ENCODE assay signal across 8 cellular contexts in genomic region chr14:21104448-21105060, GRCh38. TPM values are rescaled to one million over a fixed set of nuclear protein-coding genes. Genes with fewer than 3 reads are reported as not detected.
DNase-seq lines count a peak whose midpoint lies in the region; ATAC-seq and TF ChIP-seq lines count a peak whose summit lies in the region.

No MANE protein-coding gene starts in this region.

- no peaks in the 10 kb centered on the region for H3K36me3 Mint-ChIP-seq in activated CD4-positive, alpha-beta T cell treated with anti-CD3 and anti-CD28 coated beads for 36 hours (ENCODE audit: low read depth)

- H3K36me3 ChIP-seq in ACC112 (ENCODE audit: insufficient read depth, low read length): no peaks in the 10 kb centered on the region
- no peaks in the 10 kb centered on the region for H3K36me3 ChIP-seq in liver (ENCODE audit: control insufficient read depth in 4 of 4, insufficient read depth in 3 of 4, low read depth in 1 of 4, low read length in 3 of 4)

- peak; percentile 86 for DNase-seq in NCI-H345 (lab: John Stamatoyannopoulos, UW)
- DNase-seq in activated CD4-positive, alpha-beta T cell treated with anti-CD3 and anti-CD28 coated beads for 36 hours: peak; percentile 85
- DNase-seq in dorsolateral prefrontal cortex: peak; percentile 65 to 88 (median 83)
- DNase-seq in stimulated activated CD4-positive, alpha-beta T cell treated with anti-CD3 and anti-CD28 coated beads, Interleukin-2, amount 100 ng/mL, for 48 hours: peak; percentile 48 to 61

- H3K9me3 Mint-ChIP-seq in activated CD4-positive, alpha-beta T cell treated with anti-CD3 and anti-CD28 coated beads for 36 hours (ENCODE audit: low read depth): no peaks in the 10 kb centered on the region

- POLR2A ChIA-PET in activated CD4-positive, alpha-beta T cell treated with anti-CD3 and anti-CD28 coated beads for 36 hours (lab: Charles Lee): interaction anchor here (0.8 to 1.6 kb wide), 6 partner anchors 12 to 352 kb away, joined by 3 to 14 read pairs (median 4); partner anchors contain the start of gene CHD8

- peak overlapping the region; percentile 83 for H3K4me3 Mint-ChIP-seq in activated CD4-positive, alpha-beta T cell treated with anti-CD3 and anti-CD28 coated beads for 36 hours

- H3K9ac ChIP-seq in liver (ENCODE audit: low read depth in 1 of 2, low read length in 2 of 2): peak overlapping the region; percentile 75 to 80

- TF ChIP-seq RAD21 in liver (IDR thresholded peaks at IDR 0.05): peak; percentile 96 to 97

- peak overlapping the region; percentile 87 for H2AFZ ChIP-seq in ACC112 (ENCODE audit: low read length, unreplicated experiment)

- H3K4me3 ChIP-seq in ACC112 (ENCODE audit: low read depth, low read length): peak overlapping the region; percentile 82
- peak overlapping the region; percentile 57 to 93 (median 79) for H3K4me3 ChIP-seq in dorsolateral prefrontal cortex
- peak overlapping the region; percentile 42 to 60 (median 59) for H3K4me3 ChIP-seq in liver (ENCODE audit: low read depth in 1 of 3, low read length in 3 of 3)

- peak; percentile 29 for ATAC-seq in GM18519 (IDR thresholded peaks at IDR 0.05; ENCODE audit: low FRiP score, unreplicated experiment)
- peak; percentile 37 for ATAC-seq in HG03196 (IDR thresholded peaks at IDR 0.05; ENCODE audit: unreplicated experiment)
- peak; percentile 55 for ATAC-seq in activated CD4-positive, alpha-beta T cell treated with anti-CD3 and anti-CD28 coated beads for 36 hours

- H3K27ac ChIP-seq in ACC112 (ENCODE audit: low read depth, low read length): peak overlapping the region; percentile 92
- peak overlapping the region; percentile 90 to 100 (median 99) for H3K27ac ChIP-seq in dorsolateral prefrontal cortex
- H3K27ac ChIP-seq in liver (ENCODE audit: low read depth in 1 of 2, low read length in 2 of 2): peak overlapping the region; percentile 94 to 97

- WGBS in liver: 3% methylated on average over 8 of the region's 8 CpGs

- H3K9me3 ChIP-seq in liver (ENCODE audit: control insufficient read depth in 4 of 4, low read length in 3 of 4): no peaks in the 10 kb centered on the region

- CTCF ChIA-PET in activated CD4-positive, alpha-beta T cell treated with anti-CD3 and anti-CD28 coated beads for 36 hours (lab: Charles Lee): interaction anchor here (0.5 to 6.1 kb wide), 36 partner anchors 9 to 771 kb away, joined by 3 to 111 read pairs (median 4); partner anchors contain the start of genes ARHGEF40, RNASE4 and SLC39A2

- H3K27me3 Mint-ChIP-seq in activated CD4-positive, alpha-beta T cell treated with anti-CD3 and anti-CD28 coated beads for 36 hours: no peaks in the 10 kb centered on the region

- H3K27me3 ChIP-seq in ACC112 (ENCODE audit: insufficient read depth, low read length): no peaks in the 10 kb centered on the region
- no peaks in the 10 kb centered on the region for H3K27me3 ChIP-seq in dorsolateral prefrontal cortex
- no peaks in the 10 kb centered on the region for H3K27me3 ChIP-seq in liver (ENCODE audit: control insufficient read depth in 4 of 4, insufficient read depth in 4 of 4, low read length in 3 of 4)

- TF ChIP-seq CTCF in dorsolateral prefrontal cortex (IDR thresholded peaks at IDR 0.05 in 54 of 56, conservative IDR thresholded peaks at IDR 0.05 in 2 of 56; ENCODE audit: low read depth in 1 of 56, partially characterized antibody in 56 of 56): peak; percentile 74 to 99 (median 96)
- TF ChIP-seq CTCF in liver (IDR thresholded peaks at IDR 0.05; ENCODE audit: low read depth, low read length, missing input control): peak; percentile 91

- H3K4me1 ChIP-seq in ACC112 (ENCODE audit: control insufficient read depth, insufficient read depth, low read length, unreplicated experiment) (peaks cover 50% of the 10 kb centered on the region), liver (ENCODE audit: control insufficient read depth in 4 of 4, insufficient read depth in 4 of 4, low read length in 3 of 4) (peaks cover 7 to 48% (median 41%) of the 10 kb centered on the region in 4 donors)

- H3K4me1 Mint-ChIP-seq in activated CD4-positive, alpha-beta T cell treated with anti-CD3 and anti-CD28 coated beads for 36 hours: peaks cover 38% of the 10 kb centered on the region

- intact Hi-C loops in activated CD4-positive, alpha-beta T cell treated with anti-CD3 and anti-CD28 coated beads for 36 hours (cut with DNase I, micrococcal nuclease): loop anchor here (1.0 to 5.0 kb wide), 10 partner anchors 12 to 647 kb away; partner anchors contain the start of genes APEX1 (in 1 of the 2), CHD8 (in 1 of the 2), HNRNPC (in 1 of the 2) and METTL17 (in 1 of the 2)
- intact Hi-C loops in dorsolateral prefrontal cortex (cut with DNase I): loop anchor here (1.0 to 10.0 kb wide), 4 partner anchors 35 to 407 kb away; no protein-coding TSS in a partner anchor

- H3K27ac Mint-ChIP-seq in activated CD4-positive, alpha-beta T cell treated with anti-CD3 and anti-CD28 coated beads for 36 hours: peak overlapping the region; percentile 98

- no peaks in the 10 kb centered on the region for H3K79me2 ChIP-seq in ACC112 (ENCODE audit: control insufficient read depth, insufficient read depth, low read length, unreplicated experiment)

TF ChIP-seq in liver, 16 proteins besides CTCF, POLR2A, EP300 and RAD21:
- TF ChIP-seq GABPA (IDR thresholded peaks at IDR 0.05 in 1 of 2, conservative IDR thresholded peaks at IDR 0.05 in 1 of 2) (peak in 1 of 2 donors; percentile 1), ATF3 (IDR thresholded peaks at IDR 0.05) (no peak), NR2F2 (IDR thresholded peaks at IDR 0.05) (peak; percentile 54), FOXA1 (IDR thresholded peaks at IDR 0.05) (no peak), RXRA (IDR thresholded peaks at IDR 0.05) (no peak), SP1 (IDR thresholded peaks at IDR 0.05) (peak; percentile 6)

RNA-seq across cellular contexts. Expression of gene TMEM253, which starts 3.7 kb away (rescaled TPM):
- under 1 TPM in 1 of 2 experiments, not detected in 1; 0.44 TPM for total RNA-seq in activated CD4-positive, alpha-beta T cell treated with anti-CD3 and anti-CD28 coated beads for 36 hours
- total RNA-seq in dorsolateral prefrontal cortex: 1 to 10 TPM in 14 of 120 experiments, under 1 TPM in 40, not detected in 66; 0.30 to 5.4 (median 0.64) TPM
- total RNA-seq in liver: under 1 TPM; 0.19 to 0.25 TPM
- polyA plus RNA-seq in liver: under 1 TPM in 1 of 2 donors, not detected in 1; 0.14 TPM

RNA-seq across cellular contexts. Expression of gene ZNF219, which starts 6.1 kb away (rescaled TPM):
- 10 to 100 TPM in 1 of 2 experiments, 1 to 10 TPM in 1; 9.6 to 10.8 TPM for total RNA-seq in activated CD4-positive, alpha-beta T cell treated with anti-CD3 and anti-CD28 coated beads for 36 hours
- 10 to 100 TPM; 12.5 to 59.8 (median 25.2) TPM for total RNA-seq in dorsolateral prefrontal cortex
- total RNA-seq in liver: 1 to 10 TPM; 4.7 to 6.2 TPM
- polyA plus RNA-seq in liver: 10 to 100 TPM in 1 of 2 donors, 1 to 10 TPM in 1; 1.3 to 10.5 TPM

RNA-seq across cellular contexts. Expression of gene ARHGEF40, which starts 34.5 kb away (rescaled TPM):
- under 1 TPM; 0.05 to 0.09 TPM for total RNA-seq in activated CD4-positive, alpha-beta T cell treated with anti-CD3 and anti-CD28 coated beads for 36 hours
- total RNA-seq in dorsolateral prefrontal cortex: 10 to 100 TPM; 14.5 to 65.9 (median 29.4) TPM
- total RNA-seq in liver: 10 to 100 TPM; 19.8 to 42.5 TPM
- 10 to 100 TPM in 1 of 2 donors, 1 to 10 TPM in 1; 9.3 to 14.0 TPM for polyA plus RNA-seq in liver

RNA-seq across cellular contexts. Expression of gene RNASE8, which starts 46.9 kb away (rescaled TPM):
- total RNA-seq in activated CD4-positive, alpha-beta T cell treated with anti-CD3 and anti-CD28 coated beads for 36 hours: not detected
- total RNA-seq in dorsolateral prefrontal cortex (not detected), liver (not detected)
- not detected for polyA plus RNA-seq in liver

RNA-seq across cellular contexts. Expression of gene OR5AU1, which starts 51.3 kb away (rescaled TPM):
- under 1 TPM in 1 of 2 experiments, not detected in 1; 0.02 TPM for total RNA-seq in activated CD4-positive, alpha-beta T cell treated with anti-CD3 and anti-CD28 coated beads for 36 hours
- total RNA-seq in dorsolateral prefrontal cortex (not detected), liver (not detected)
- not detected for polyA plus RNA-seq in liver

Comparison
In these comparisons a context has a peak if more than half of its experiments do, and no peak if none do; other contexts are left out.
1. Peak in every context shown above with its lines: DNase-seq, ATAC-seq, H3K4me3 ChIP-seq and H3K27ac ChIP-seq.
2. RNA of gene ARHGEF40, which starts 34.5 kb away (total RNA-seq): 19.8 to 42.5 TPM in liver and 14.5 to 65.9 TPM in dorsolateral prefrontal cortex; 0.05 to 0.09 TPM in activated CD4-positive, alpha-beta T cell treated with anti-CD3 and anti-CD28 coated beads for 36 hours; every median in the first group is over 10 times any median in the second.